In the genomic region with DNA sequence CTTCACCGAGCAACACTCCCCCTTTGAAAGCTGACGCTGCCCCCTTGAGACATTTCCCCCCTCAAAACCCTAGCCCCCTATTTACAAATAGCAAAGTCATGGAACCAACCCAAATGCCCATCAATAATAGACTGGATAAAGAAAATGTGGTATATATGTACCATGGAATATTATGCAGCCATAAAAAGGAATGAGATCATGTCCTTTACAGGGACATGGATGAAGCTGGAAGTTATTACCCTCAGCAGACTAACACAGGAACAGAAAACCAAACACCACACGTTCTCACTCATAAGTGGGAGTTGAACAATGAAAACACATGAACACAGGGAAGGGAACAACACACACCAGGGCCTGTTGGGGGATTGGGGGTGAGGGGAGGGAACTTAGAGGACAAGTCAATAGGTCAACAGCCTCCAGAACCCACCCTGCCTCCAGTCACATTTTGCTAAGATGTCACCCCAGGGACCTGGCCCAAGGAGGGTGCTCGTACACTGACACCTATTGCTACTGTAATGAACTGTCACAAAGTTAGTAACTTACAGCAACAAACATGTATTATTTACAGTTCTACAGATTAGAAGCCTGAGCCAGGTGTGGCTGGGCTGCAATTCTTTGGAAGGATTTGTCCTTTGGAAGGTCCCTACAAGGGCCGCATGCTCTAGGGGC, we compare ENCODE assay signal across 21 cellular contexts. TPM values are rescaled to one million over a fixed set of nuclear protein-coding genes. Genes with fewer than 3 reads are reported as not detected.
DNase-seq lines count a peak whose midpoint lies in the region; TF ChIP-seq lines count a peak whose summit lies in the region.
"Had no signal": no experiment of that assay in that cellular context is flagged by ENCODE, and none has a peak within 500 bp of the region (broad histone marks: within the 10 kb centered on the region; RNA-seq: fewer than 3 reads in every experiment).

No MANE protein-coding gene starts in this region.

- no peak overlapping the region for H3K23ac ChIP-seq in mesenchymal stem cell (ENCODE audit: low read length in 2 of 2)

- no peaks in the 10 kb centered on the region for H3K9me2 ChIP-seq in PC-9 (ENCODE audit: insufficient read depth)
- H3K9me2 ChIP-seq: SK-N-SH had no signal

- no peak overlapping the region for H3K4ac ChIP-seq in mesenchymal stem cell (ENCODE audit: low read depth in 1 of 2, low read length in 2 of 2)

- POLR2A ChIA-PET in PC-9 (lab: Charles Lee; ENCODE audit: unreplicated experiment), result interaction anchor here (0.6 to 1.4 kb wide), 2 partner anchors 21 to 212 kb away, joined by 5 to 14 read pairs; partner anchors contain the start of gene SCD5

- H3K4me1 ChIP-seq in PC-9 (replicated peaks; ENCODE audit: insufficient read depth) (peaks cover 34% of the 10 kb centered on the region), mesenchymal stem cell (ENCODE audit: control insufficient read depth, insufficient read depth, low read depth, low read length) (peaks cover 24% of the 10 kb centered on the region)

- H3K79me2 ChIP-seq in PC-9 (ENCODE audit: low read depth), result peaks cover 13% of the 10 kb centered on the region

- TF ChIP-seq CTCF in PC-9 (conservative IDR thresholded peaks at IDR 0.05) (no peak), dorsolateral prefrontal cortex (IDR thresholded peaks at IDR 0.05 in 54 of 56, conservative IDR thresholded peaks at IDR 0.05 in 2 of 56; ENCODE audit: low read depth in 1 of 56, partially characterized antibody in 56 of 56) (no peak)

- no peak overlapping the region for H3K4me2 ChIP-seq in PC-9
- no peak overlapping the region for H3K4me2 ChIP-seq in mesenchymal stem cell (ENCODE audit: low read length, poor library complexity, severe bottlenecking)
- H3K4me2 ChIP-seq: A549, SK-N-SH had no signal

- no peak overlapping the region for H4K8ac ChIP-seq in mesenchymal stem cell (ENCODE audit: low read length)

- H3K14ac ChIP-seq in mesenchymal stem cell (ENCODE audit: low read length in 2 of 2), result no peak overlapping the region

- H3K4me3 ChIP-seq in PC-9 (no peak overlapping the region), dorsolateral prefrontal cortex (no peak overlapping the region), mesenchymal stem cell (ENCODE audit: insufficient read depth in 1 of 2, low read depth in 1 of 2, low read length in 2 of 2) (no peak overlapping the region)
- H3K4me3 ChIP-seq: A549, GM12878, GM23248, HAP-1 had no signal

- intact Hi-C loops in PC-9 (cut with micrococcal nuclease; ENCODE audit: unreplicated experiment) (loop anchor here (1.0 to 5.0 kb wide), 3 partner anchors 7 to 839 kb away; no protein-coding TSS in a partner anchor), dorsolateral prefrontal cortex (cut with DNase I) (no loop called here)

- DNase-seq in PC-9 (no peak), dorsolateral prefrontal cortex (peak in 2 of 10 donors; percentile 6 to 18), mesenchymal stem cell (no peak), SHP77 treated with DMSO at 0.1 percent for 48 hours (lab: John Stamatoyannopoulos, UW) (no peak), NCI-H1694 treated with DMSO at 0.1 percent for 48 hours (lab: John Stamatoyannopoulos, UW) (no peak)
- no peak for DNase-seq in activated CD4-positive, alpha-beta T cell treated with anti-CD3 and anti-CD28 coated beads, Interleukin-2, amount 50 U/mL, for 1 hour
- DNase-seq: C1 segment of cervical spinal cord, Caco-2, GDM1, KG1, MM.1S, NCI-H2081, NCI-H2227 treated with DMSO at 0.1 percent for 48 hours, NCI-H510A, NCI-H69, SK-N-SH had no signal

- H2BK12ac ChIP-seq in mesenchymal stem cell (ENCODE audit: low read length in 2 of 2), result no peak overlapping the region

- CTCF ChIA-PET in PC-9 (lab: Charles Lee), result no interaction called here

- H4K20me1 ChIP-seq in PC-9 (ENCODE audit: insufficient read depth), result no peaks in the 10 kb centered on the region

- no peak overlapping the region for H2BK5ac ChIP-seq in mesenchymal stem cell (ENCODE audit: low read depth, low read length, poor library complexity, severe bottlenecking)

- H2BK15ac ChIP-seq in mesenchymal stem cell (ENCODE audit: low read depth, poor library complexity, severe bottlenecking), result no peak overlapping the region

- H3K27me3 ChIP-seq in PC-9 (ENCODE audit: insufficient read depth, low read depth) (no peaks in the 10 kb centered on the region), dorsolateral prefrontal cortex (no peaks in the 10 kb centered on the region), mesenchymal stem cell (ENCODE audit: control insufficient read depth in 1 of 2, insufficient read depth in 1 of 2, low read length in 2 of 2) (no peaks in the 10 kb centered on the region)

- BruUV-seq in PC-9 (replicated peaks; lab: Mats Ljungman, UMichigan), result no TSS peak

- peaks cover 25% of the 10 kb centered on the region for H3K79me1 ChIP-seq in mesenchymal stem cell (replicated peaks; ENCODE audit: low read length, poor library complexity, severe bottlenecking)

- no peak overlapping the region for H3K9ac ChIP-seq in mesenchymal stem cell (ENCODE audit: low read length)
- H3K9ac ChIP-seq: GM23248, SK-N-SH had no signal

- H3K18ac ChIP-seq in mesenchymal stem cell (ENCODE audit: low read depth in 1 of 2, low read length in 2 of 2), result no peak overlapping the region

- no peaks in the 10 kb centered on the region for H3K36me3 ChIP-seq in PC-9 (ENCODE audit: low read depth)
- H3K36me3 ChIP-seq in mesenchymal stem cell (ENCODE audit: control insufficient read depth in 1 of 2, insufficient read depth in 2 of 2, low read depth in 1 of 2, low read length in 2 of 2), result no peaks in the 10 kb centered on the region
- H3K36me3 ChIP-seq: HAP-1 had no signal

- H3K27ac ChIP-seq in PC-9 (peak overlapping the region; percentile 62), dorsolateral prefrontal cortex (peak overlapping the region in 40 of 59 donors; percentile 0 to 98 (median 90)), mesenchymal stem cell (ENCODE audit: low read length, poor library complexity, severe bottlenecking) (no peak overlapping the region), temporal lobe (ENCODE audit: low read depth, low read length) (peak overlapping the region; percentile 17)
- H3K27ac ChIP-seq: A549, GM23248 had no signal

- H3K9me3 ChIP-seq in PC-9 (ENCODE audit: insufficient read depth, low read depth), result no peaks in the 10 kb centered on the region
- H3K9me3 ChIP-seq in mesenchymal stem cell (ENCODE audit: control insufficient read depth, low read length), result no peaks in the 10 kb centered on the region
- H3K9me3 ChIP-seq: A549, Caco-2, HAP-1, SK-N-SH had no signal

- peaks cover 12% of the 10 kb centered on the region; the same call in 1 of the 2 replicates for H3F3A ChIP-seq in PC-9 (ENCODE audit: insufficient read depth, low read depth)

- no peak overlapping the region for H2AFZ ChIP-seq in PC-9
- no peak overlapping the region for H2AFZ ChIP-seq in mesenchymal stem cell (ENCODE audit: low read depth, low read length)
- H2AFZ ChIP-seq: GM23248 had no signal

- H2AK5ac ChIP-seq in mesenchymal stem cell (ENCODE audit: low read length, severe bottlenecking), result peak overlapping the region; percentile 57

- no peak overlapping the region for H2BK120ac ChIP-seq in mesenchymal stem cell (ENCODE audit: low read depth, low read length)

- WGBS in mesenchymal stem cell, result 97% methylated on average over 3 of the region's 5 CpGs

- H4K91ac ChIP-seq in mesenchymal stem cell (ENCODE audit: low read length), result no peak overlapping the region

RNA-seq across cellular contexts. Expression of gene SCD5, which starts 20.6 kb away (rescaled TPM):
- total RNA-seq in PC-9 (2021) (34.3 and 41.1 TPM in 2 replicates), dorsolateral prefrontal cortex (100 to 1,000 TPM; 191 to 439 (median 289) TPM), temporal lobe (271 TPM)
- 5.9 TPM for polyA plus RNA-seq in mesenchymal stem cell (2013, experiment 1 of 2)
- 6.0 TPM for polyA plus RNA-seq in mesenchymal stem cell (2013, experiment 2 of 2)
